ENCODE assay signal across 19 cellular contexts in genomic region chr1:78091886-78092285, GRCh38. TPM values are rescaled to one million over a fixed set of nuclear protein-coding genes. Genes with fewer than 3 reads are reported as not detected.
DNase-seq lines count a peak whose midpoint lies in the region; ATAC-seq, FAIRE-seq and TF ChIP-seq lines count a peak whose summit lies in the region.
"Had no signal": no experiment of that assay in that cellular context is flagged by ENCODE, and none has a peak within 500 bp of the region (broad histone marks: within the 10 kb centered on the region; RNA-seq: fewer than 3 reads in every experiment).

No MANE protein-coding gene starts in this region.

- CTCF ChIA-PET in K562 (lab: Yijun Ruan, JAX; ENCODE audit: low intra/inter-chr PET ratio): no interaction called here

- no TSS peak for BruUV-seq in K562 (replicated peaks; lab: Mats Ljungman, UMichigan)

- 56% methylated on average over 3 of the region's 3 CpGs for WGBS in K562 (ENCODE audit: insufficient coverage, low coverage, missing lambda C conversion rate)

- H3K4me3 Mint-ChIP-seq in HFFc6: no peak overlapping the region
- H3K4me3 Mint-ChIP-seq: CD4-positive, alpha-beta memory T cell had no signal

- peaks cover 2% of the 10 kb centered on the region for H3K36me3 Mint-ChIP-seq in HFFc6 (ENCODE audit: low read depth)

- in situ Hi-C loops in K562 (cut with MboI): no loop called here

- ATAC-seq in K562: peak; percentile 41
- ATAC-seq in HG03565 (IDR thresholded peaks at IDR 0.05; ENCODE audit: unreplicated experiment): no peak

- peaks cover 84% of the 10 kb centered on the region for H3K4me1 Mint-ChIP-seq in HFFc6 (ENCODE audit: low read depth)
- H3K4me1 Mint-ChIP-seq: CD4-positive, alpha-beta memory T cell had no signal

- TF ChIP-seq CTCF in HFFc6 (IDR thresholded peaks at IDR 0.05) (no peak), K562 (IDR thresholded peaks at IDR 0.05 in 2 of 3, conservative IDR thresholded peaks at IDR 0.05 in 1 of 3; ENCODE audit: insufficient read depth in 2 of 3, low read depth in 1 of 3, low read length in 3 of 3) (no peak), keratinocyte (optimal IDR thresholded peaks at IDR 0.05 in 1 of 3, IDR thresholded peaks at IDR 0.05 in 1 of 3, conservative IDR thresholded peaks at IDR 0.05 in 1 of 3; ENCODE audit: extremely low read depth in 1 of 3, insufficient read depth in 2 of 3, low read length in 3 of 3) (no peak)

- H4K20me1 ChIP-seq in K562 (replicated peaks; ENCODE audit: control insufficient read depth, insufficient read depth, low read length) (no peaks in the 10 kb centered on the region), keratinocyte (ENCODE audit: control insufficient read depth, extremely low read depth, insufficient read depth, low read length) (no peaks in the 10 kb centered on the region)

- no peaks in the 10 kb centered on the region for H3K9me1 ChIP-seq in K562 (ENCODE audit: control insufficient read depth, insufficient read depth, low read length)
- H3K9me1 ChIP-seq in keratinocyte (ENCODE audit: control insufficient read depth, extremely low read depth, insufficient read depth, low read length): no peaks in the 10 kb centered on the region

- peak overlapping the region; percentile 76; the same call in 1 of the 2 replicates for H3K4me2 ChIP-seq in K562 (ENCODE audit: insufficient read depth, low read length)
- no peak overlapping the region for H3K4me2 ChIP-seq in keratinocyte (ENCODE audit: control insufficient read depth, extremely low read depth, insufficient read depth, low read depth, low read length)

- no peak overlapping the region for H3K27ac ChIP-seq in K562 (ENCODE audit: extremely low read depth, low read depth, low read length)
- no peak overlapping the region for H3K27ac ChIP-seq in keratinocyte (ENCODE audit: control insufficient read depth, insufficient read depth, low read length)

- no peak for TF ChIP-seq POLR2A in K562 (conservative IDR thresholded peaks at IDR 0.05)

- peak overlapping the region; percentile 87 for H2AFZ ChIP-seq in K562 (ENCODE audit: low read depth, low read length)
- no peak overlapping the region for H2AFZ ChIP-seq in keratinocyte (ENCODE audit: control insufficient read depth, low read length)

- no peak for TF ChIP-seq RAD21 in K562 (CRISPR knock-in tag; conservative IDR thresholded peaks at IDR 0.05 in 1 of 2, IDR thresholded peaks at IDR 0.05 in 1 of 2)

- dilution Hi-C loops in keratinocyte (cut with MboI; ENCODE audit: extremely low pct_ligation_motif_present, low sequenced_read_pairs): no loop called here

- no peak for DNase-seq in HFFc6
- DNase-seq in K562 (ENCODE audit: extremely low read depth in 1 of 4, low spot score in 3 of 4): no peak
- DNase-seq in keratinocyte (ENCODE audit: low read depth, low spot score): no peak
- DNase-seq in NK-92 treated with Interleukin-12 subunit alpha and Interleukin-12 subunit beta, amount 100 ng/mL, for 24 hours (lab: John Stamatoyannopoulos, UW): no peak
- DNase-seq in NCI-H2029 (lab: John Stamatoyannopoulos, UW): no peak
- DNase-seq: C1 segment of cervical spinal cord; Calu3; CD4-positive, alpha-beta memory T cell; COR-L47; DMS53; DMS79 treated with DMSO at 0.1 percent for 48 hours; GF-D8; GOT3 had no signal

- H3K27me3 ChIP-seq in K562 (ENCODE audit: control insufficient read depth in 2 of 2, insufficient read depth in 2 of 2, low read length in 2 of 2): no peaks in the 10 kb centered on the region
- no peaks in the 10 kb centered on the region for H3K27me3 ChIP-seq in keratinocyte (ENCODE audit: control insufficient read depth, extremely low read depth, insufficient read depth, low read length)

- FAIRE-seq in K562 (lab: Jason Lieb, UNC) (no peak), keratinocyte (lab: Jason Lieb, UNC) (peak; percentile 49)
- FAIRE-seq: GM12891, GM18507 had no signal

- H3K27ac Mint-ChIP-seq in HFFc6: peak overlapping the region; percentile 73
- H3K27ac Mint-ChIP-seq: CD4-positive, alpha-beta memory T cell had no signal

- intact Hi-C loops in K562 (cut with micrococcal nuclease): loop anchor here (5.0 kb wide), 1 partner anchor 90 kb away; the partner anchor contains the start of gene DNAJB4

- H3K4me1 ChIP-seq in K562 (replicated peaks in 1 of 2; ENCODE audit: control insufficient read depth in 2 of 2, insufficient read depth in 2 of 2, low read length in 2 of 2): peaks cover 6 to 13% of the 10 kb centered on the region in 2 experiments
- peaks cover 35% of the 10 kb centered on the region for H3K4me1 ChIP-seq in keratinocyte (ENCODE audit: control insufficient read depth, extremely low read depth, insufficient read depth, low read length)
- H3K4me1 ChIP-seq: HAP-1 had no signal

- H3K36me3 ChIP-seq in K562 (ENCODE audit: control insufficient read depth, insufficient read depth, low read length): no peaks in the 10 kb centered on the region
- no peaks in the 10 kb centered on the region for H3K36me3 ChIP-seq in keratinocyte (ENCODE audit: control insufficient read depth in 2 of 2, extremely low read depth in 1 of 2, insufficient read depth in 2 of 2, low read length in 2 of 2)
- H3K36me3 ChIP-seq: HAP-1 had no signal

- peak overlapping the region in 1 of 2 experiments; percentile 11; a peak in 1 of 4 replicates for H3K9ac ChIP-seq in K562 (ENCODE audit: insufficient read depth in 1 of 2, low read depth in 2 of 2, low read length in 2 of 2)
- H3K9ac ChIP-seq in keratinocyte (ENCODE audit: control insufficient read depth, extremely low read depth, insufficient read depth, low read length): no peak overlapping the region

- H3K79me2 ChIP-seq in K562 (ENCODE audit: control insufficient read depth, insufficient read depth, low read length) (no peaks in the 10 kb centered on the region), keratinocyte (ENCODE audit: control insufficient read depth, insufficient read depth, low read length) (no peaks in the 10 kb centered on the region)

- no peak for TF ChIP-seq EP300 in K562 (IDR thresholded peaks at IDR 0.05; ENCODE audit: low read length)

- POLR2A ChIA-PET in K562 (lab: Yijun Ruan, JAX): interaction anchor here (1.1 to 1.8 kb wide), 8 partner anchors 10 to 123 kb away, joined by 3 to 19 read pairs (median 4); partner anchors contain the start of genes DNAJB4 and FUBP1

- H3K4me3 ChIP-seq in K562 (no peak overlapping the region), keratinocyte (ENCODE audit: control insufficient read depth in 2 of 3, extremely low read depth in 1 of 3, insufficient read depth in 2 of 3, low read depth in 1 of 3, low read length in 3 of 3) (no peak overlapping the region)
- H3K4me3 ChIP-seq: HAP-1 had no signal

- no peaks in the 10 kb centered on the region; the same call in 1 of the 2 replicates for H3K27me3 Mint-ChIP-seq in HFFc6 (ENCODE audit: insufficient read depth)

- H3K9me3 ChIP-seq in K562 (replicated peaks; ENCODE audit: control insufficient read depth, insufficient read depth, low read depth, low read length) (no peaks in the 10 kb centered on the region), keratinocyte (ENCODE audit: control insufficient read depth, low read depth, low read length) (no peaks in the 10 kb centered on the region)
- H3K9me3 ChIP-seq: HAP-1 had no signal

- peaks cover 2% of the 10 kb centered on the region for H3K9me3 Mint-ChIP-seq in HFFc6

TF ChIP-seq in K562, 482 proteins besides CTCF, POLR2A, EP300 and RAD21:
- TF ChIP-seq ATF7 (IDR thresholded peaks at IDR 0.05) (no peak), FOXJ2 (tag; IDR thresholded peaks at IDR 0.05) (0 out of 2 replicates have a peak, but pooled peaks have one; percentile 7)

RNA-seq across cellular contexts. Expression of gene GIPC2, which starts 46.1 kb away (rescaled TPM):
- total RNA-seq in HFFc6 (2021; fragmentation: NEBNext Ultra II Directional; extraction: Animal tissue kit (Norgen Biotek cat#: 25700)): under 1 TPM; 0.17 to 1.00 (median 0.26) TPM
- total RNA-seq in K562 (2011; cell fraction: chromatin; rRNA removed; ENCODE audit: low replicate concordance): not detected in 2 replicates
- total RNA-seq in K562 (2011; cell fraction: nucleolus; rRNA removed): not detected in 2 replicates
- total RNA-seq in K562 (2011; cell fraction: nucleoplasm; rRNA removed): not detected in 2 replicates
- 0.05 TPM in 1 of 2 replicates, not detected in the other for total RNA-seq in K562 (2014; rRNA removed)
- 0.04 and 0.06 TPM in 2 replicates for total RNA-seq in K562 (2014; rRNA removed; fragmentation: Illumina TruSeq; extraction: Trizol)
- total RNA-seq in K562 (2015; rRNA removed; fragmentation: Illumina TruSeq; extraction: Trizol): 0.04 and 0.08 TPM in 2 replicates
- 0.04 TPM in 2 replicates for total RNA-seq in K562 (2021)
- polyA plus RNA-seq in K562 (2011; rRNA removed): 0.04 TPM in 1 of 2 replicates, not detected in the other
- not detected in 2 replicates for polyA plus RNA-seq in K562 (2011; cell fraction: cytosol; rRNA removed)
- not detected in 2 replicates for polyA plus RNA-seq in K562 (2011; cell fraction: nucleus; rRNA removed)
- 0.04 TPM in 1 of 2 replicates, not detected in the other for polyA plus RNA-seq in K562 (2012)
- not detected in 2 replicates for polyA plus RNA-seq in K562 (2014; fragmentation: Illumina TruSeq; extraction: Trizol)
- under 1 TPM in 1 of 2 experiments, not detected in 1; 0.01 TPM for polyA plus RNA-seq in K562 (2014; fragmentation: Nextera tagmentation; extraction: Ambion mirVana)
- polyA plus RNA-seq in K562 (2014; rRNA removed): not detected in 2 replicates
- not detected in 2 replicates for polyA minus RNA-seq in K562 (2011; rRNA and poly(A)+ RNA removed)
- polyA minus RNA-seq in K562 (2011; cell fraction: cytosol; rRNA and poly(A)+ RNA removed): not detected in 2 replicates
- polyA minus RNA-seq in K562 (2011; cell fraction: nucleus; rRNA and poly(A)+ RNA removed): not detected in 2 replicates
- 0.08 to 0.28 TPM (median 0.23 TPM) in 3 replicates for polyA plus RNA-seq in keratinocyte
- 0.14 TPM for polyA plus RNA-seq in keratinocyte (2011; ENCODE audit: low read depth)
- 0.22 and 0.25 TPM in 2 replicates for polyA plus RNA-seq in keratinocyte (2011; cell fraction: cytosol; rRNA removed)
- 0.07 and 0.14 TPM in 2 replicates for polyA plus RNA-seq in keratinocyte (2011; cell fraction: nucleus; rRNA removed)
- 0.14 and 0.16 TPM in 2 replicates for polyA plus RNA-seq in keratinocyte (2012; ENCODE audit: low replicate concordance)
- 0.07 to 0.32 TPM (median 0.26 TPM) in 3 replicates for polyA minus RNA-seq in keratinocyte
- polyA minus RNA-seq in keratinocyte (2011; cell fraction: cytosol; rRNA and poly(A)+ RNA removed): not detected
- polyA minus RNA-seq in keratinocyte (2011; cell fraction: nucleus; rRNA and poly(A)+ RNA removed): 0.62 TPM in 1 of 2 replicates, not detected in the other
- total RNA-seq: A673, G401 had no signal
